2 cellular contexts compared by ENCODE assay signal in genomic region chr18:24933345-24933744, GRCh38.
TF ChIP-seq lines count a peak whose summit lies in the region.

No MANE protein-coding gene starts in this region.

TF ChIP-seq in HEK293, 187 proteins besides CTCF, POLR2A, EP300 and RAD21:
- TF ChIP-seq GLI2 (tag by site-specific recombination; IDR thresholded peaks at IDR 0.05; ENCODE audit: borderline replicate concordance, low read depth) (no peak), ZIC2 (tag by site-specific recombination; IDR thresholded peaks at IDR 0.05) (0 out of 2 replicates have a peak, but pooled peaks have one; percentile 7)

TF ChIP-seq in H1, 55 proteins besides CTCF, POLR2A, EP300 and RAD21:
- TF ChIP-seq SP2 (IDR thresholded peaks at IDR 0.05; ENCODE audit: low read length), result no peak
- TF ChIP-seq RXRA (IDR thresholded peaks at IDR 0.05; ENCODE audit: insufficient read depth, low read depth, low read length), result no peak
- no peak for TF ChIP-seq GABPA (IDR thresholded peaks at IDR 0.05; ENCODE audit: borderline replicate concordance, insufficient read depth, low read length)
- TF ChIP-seq CHD1 (IDR thresholded peaks at IDR 0.05; ENCODE audit: low read depth, low read length), result no peak
- TF ChIP-seq SP1 (IDR thresholded peaks at IDR 0.05; ENCODE audit: low read depth, low read length), result no peak
- TF ChIP-seq CTBP2 (IDR thresholded peaks at IDR 0.05; ENCODE audit: borderline replicate concordance, insufficient read depth, insufficient read length, low read length), result no peak
- TF ChIP-seq CEBPB (IDR thresholded peaks at IDR 0.05; ENCODE audit: low read depth, low read length), result no peak
- no peak for TF ChIP-seq BCL11A (IDR thresholded peaks at IDR 0.05; ENCODE audit: low read depth in 2 of 2, low read length in 2 of 2)
- TF ChIP-seq PHF8 (conservative IDR thresholded peaks at IDR 0.05; ENCODE audit: low read depth, low read length), result no peak
- no peak for TF ChIP-seq ATF3 (IDR thresholded peaks at IDR 0.05; ENCODE audit: insufficient read depth, low read depth, low read length)
- no peak for TF ChIP-seq EGR1 (IDR thresholded peaks at IDR 0.05; ENCODE audit: borderline replicate concordance, low read depth, low read length)
- no peak for TF ChIP-seq TEAD4 (IDR thresholded peaks at IDR 0.05; ENCODE audit: low read depth, low read length)
